Comparison of ENCODE assay signal across 17 cellular contexts in genomic region chr5:55634866-55635265, GRCh38.
DNase-seq lines count a peak whose midpoint lies in the region; TF ChIP-seq lines count a peak whose summit lies in the region.
"Had no signal": no experiment of that assay in that cellular context is flagged by ENCODE, and none has a peak within 500 bp of the region (broad histone marks: within the 10 kb centered on the region; RNA-seq: fewer than 3 reads in every experiment).

No MANE protein-coding gene starts in this region.

- no peak overlapping the region for H3K4me2 ChIP-seq in mammary epithelial cell (ENCODE audit: insufficient read depth, low read depth, low read length)

- no peaks in the 10 kb centered on the region for H4K20me1 ChIP-seq in mammary epithelial cell (ENCODE audit: insufficient read depth, low read length)

- intact Hi-C loops in mammary epithelial cell (cut with micrococcal nuclease), result no loop called here
- intact Hi-C loops in tibial artery (cut with DNase I; ENCODE audit: low total_unique reads), result no loop called here

- H3K36me3 ChIP-seq in mammary epithelial cell (ENCODE audit: insufficient read depth, low read length) (no peaks in the 10 kb centered on the region), tibial artery (no peaks in the 10 kb centered on the region)

- no peak for TF ChIP-seq CTCF in mammary epithelial cell (conservative IDR thresholded peaks at IDR 0.05 in 1 of 2, IDR thresholded peaks at IDR 0.05 in 1 of 2; ENCODE audit: extremely low read depth in 1 of 2, insufficient read depth in 1 of 2, low read depth in 1 of 2, low read length in 2 of 2)
- no peak for TF ChIP-seq CTCF in tibial artery (IDR thresholded peaks at IDR 0.05)

- no peak overlapping the region for H3K9ac ChIP-seq in mammary epithelial cell (ENCODE audit: insufficient read depth, low read length)

- H3K4me3 ChIP-seq in mammary epithelial cell (replicated peaks in 1 of 3; ENCODE audit: insufficient read depth in 1 of 3, low read depth in 2 of 3, low read length in 3 of 3), result no peak overlapping the region
- H3K4me3 ChIP-seq in tibial artery, result no peak overlapping the region
- H3K4me3 ChIP-seq: SK-N-MC had no signal

- CTCF ChIA-PET in mammary epithelial cell (lab: Charles Lee; ENCODE audit: low non-redundant PET), result no interaction called here

- no peak overlapping the region for H3K27ac ChIP-seq in mammary epithelial cell (ENCODE audit: insufficient read depth, low read depth, low read length)
- H3K27ac ChIP-seq in tibial artery, result peak overlapping the region; percentile 53 to 57
- H3K27ac ChIP-seq: SK-N-MC had no signal

- H3K27me3 ChIP-seq in mammary epithelial cell (ENCODE audit: insufficient read depth, low read length) (no peaks in the 10 kb centered on the region), tibial artery (no peaks in the 10 kb centered on the region)

- DNase-seq in DMS53 (lab: John Stamatoyannopoulos, UW) (peak; percentile 35), DMS53 treated with DMSO at 0.1 percent for 48 hours (lab: John Stamatoyannopoulos, UW; ENCODE audit: unreplicated experiment) (no peak), mammary epithelial cell (peak; percentile 8), myocyte (ENCODE audit: low read depth) (peak; percentile 26), tibial artery (no peak), cerebellar cortex (ENCODE audit: low spot score) (no peak), NCI-H526 treated with DMSO at 0.1 percent for 48 hours (lab: John Stamatoyannopoulos, UW) (no peak)
- no peak for DNase-seq in stimulated activated CD4-positive, alpha-beta T cell treated with anti-CD3 and anti-CD28 coated beads, Interleukin-4, amount 100 ng/mL, for 1 hour
- DNase-seq: 8988T; activated CD4-positive, alpha-beta T cell treated with anti-CD3 and anti-CD28 coated beads, Interleukin-2, amount 50 U/mL, for 1 hour; activated T-cell treated with anti-CD3 and anti-CD28 coated beads, Interleukin-2, amount 50 U/mL, for 24 hours; MM.1S; NCI-H2029 treated with DMSO at 0.1 percent for 48 hours; NCI-H524; occipital lobe; OCI-M1 had no signal

- H3K4me1 ChIP-seq in mammary epithelial cell (ENCODE audit: insufficient read depth, low read length) (peaks cover 11% of the 10 kb centered on the region), tibial artery (peaks cover 0 to 54% (median 13%) of the 10 kb centered on the region in 4 donors)

- no peak overlapping the region for H2AFZ ChIP-seq in mammary epithelial cell (ENCODE audit: low read depth, low read length)

- no peaks in the 10 kb centered on the region for H3K79me2 ChIP-seq in mammary epithelial cell (ENCODE audit: insufficient read depth, low read length)

- in situ Hi-C loops in mammary epithelial cell (cut with MboI; ENCODE audit: low sequenced_read_pairs in 2 of 2), result no loop called here

- dilution Hi-C loops in mammary epithelial cell (cut with HindIII; ENCODE audit: low sequenced_read_pairs), result no loop called here

- H3K9me3 ChIP-seq in mammary epithelial cell (replicated peaks; ENCODE audit: insufficient read depth, low read length) (no peaks in the 10 kb centered on the region), tibial artery (no peaks in the 10 kb centered on the region)

- no TSS peak for BruUV-seq in mammary epithelial cell (replicated peaks; lab: Mats Ljungman, UMichigan)

Comparison
In these comparisons a context has a peak if more than half of its experiments do, and no peak if none do; other contexts are left out.
1. DNase-seq: peak in DMS53 (single experiment), mammary epithelial cell (single experiment) and myocyte (single experiment); none in DMS53 treated with DMSO at 0.1 percent for 48 hours (single experiment), tibial artery (0 of 2), cerebellar cortex (single experiment), stimulated activated CD4-positive, alpha-beta T cell treated with anti-CD3 and anti-CD28 coated beads, Interleukin-4, amount 100 ng/mL, for 1 hour (single experiment) and NCI-H526 treated with DMSO at 0.1 percent for 48 hours (single experiment).